ENCODE assay signal across 8 cellular contexts in genomic region chr16:71883849-71884638, GRCh38. TPM values are rescaled to one million over a fixed set of nuclear protein-coding genes. Genes with fewer than 3 reads are reported as not detected.
DNase-seq lines count a peak whose midpoint lies in the region; ATAC-seq, FAIRE-seq and TF ChIP-seq lines count a peak whose summit lies in the region.

Gene ZNF821, minus strand, starts transcription at chr16:71884182. Its CDS starts 4,236 bp downstream, at chr16:71879946.

- POLR2A ChIA-PET in HepG2 (lab: Yijun Ruan, JAX): interaction anchor here (0.8 to 3.6 kb wide), 7 partner anchors 8 to 213 kb away, joined by 3 to 59 read pairs (median 4); partner anchors contain the start of genes AP1G1 and IST1

- H3K9ac ChIP-seq in HepG2 (ENCODE audit: insufficient read depth, low read depth, low read length): peak within 1 kb of the TSS; percentile 81

- peak within 1 kb of the TSS; percentile 77 to 99 (median 95) for H3K4me3 ChIP-seq in HepG2 (replicated peaks in 1 of 3; ENCODE audit: insufficient read depth in 1 of 3, low read depth in 2 of 3, low read length in 3 of 3)

- 2% methylated on average over 37 of the region's 85 CpGs for WGBS in HepG2 (ENCODE audit: low lambda C conversion rate)

- H3K27ac ChIP-seq in HepG2 (ENCODE audit: extremely low read length, insufficient read depth, low read length): peak within 1 kb of the TSS; percentile 73

- intact Hi-C loops in HepG2 (cut with micrococcal nuclease; ENCODE audit: unreplicated experiment): loop anchor here (1.0 to 2.0 kb wide), 2 partner anchors 75 to 77 kb away; partner anchors contain the start of gene AP1G1

- H3K9me3 ChIP-seq in HepG2 (ENCODE audit: low read length): no peaks in the 10 kb centered on the region

- H3K36me3 ChIP-seq in HepG2 (replicated peaks in 1 of 2; ENCODE audit: control insufficient read depth in 1 of 2, insufficient read depth in 2 of 2, low read length in 2 of 2): peaks cover 0 to 1% of the 10 kb centered on the region in 2 experiments; a peak in 1 of 5 replicates

- TF ChIP-seq EP300 in HepG2 (IDR thresholded peaks at IDR 0.05; ENCODE audit: low read depth in 2 of 2, low read length in 2 of 2): no peak
- no peak for TF ChIP-seq EP300 in HepG2 (CRISPR knock-in tag; IDR thresholded peaks at IDR 0.05; ENCODE audit: borderline replicate concordance)

- H3K79me2 ChIP-seq in HepG2 (ENCODE audit: insufficient read depth, low read length): no peaks in the 10 kb centered on the region

- CTCF ChIA-PET in HepG2 (lab: Yijun Ruan, JAX; ENCODE audit: low intra/inter-chr PET ratio, low total read pairs): interaction anchor here (1.1 to 1.3 kb wide), 2 partner anchors 12 to 78 kb away, joined by 3 read pairs; no protein-coding TSS in a partner anchor

- BruUV-seq in HepG2 (replicated peaks; lab: Mats Ljungman, UMichigan): no TSS peak

- TF ChIP-seq POLR2A in HepG2 (IDR thresholded peaks at IDR 0.05; ENCODE audit: insufficient read depth in 1 of 2, low read depth in 2 of 2, low read length in 2 of 2): peak in 1 of 2 experiments; percentile 56; a peak in 3 of 4 replicates

- ATAC-seq in GM18867 (IDR thresholded peaks at IDR 0.05; ENCODE audit: unreplicated experiment): peak; percentile 54
- ATAC-seq in HG03095 (IDR thresholded peaks at IDR 0.05; ENCODE audit: unreplicated experiment): peak; percentile 60
- peak; percentile 85 for ATAC-seq in HepG2

- peak within 1 kb of the TSS; percentile 59 for H2AFZ ChIP-seq in HepG2 (ENCODE audit: low read length)

- peaks cover 28% of the 10 kb centered on the region for H3K4me1 ChIP-seq in HepG2 (ENCODE audit: insufficient read depth, low read length)

- peak within 1 kb of the TSS; percentile 88 for H3K4me2 ChIP-seq in HepG2 (ENCODE audit: low read depth, low read length)

- peak; percentile 90 for TF ChIP-seq RAD21 in HepG2 (CRISPR knock-in tag; IDR thresholded peaks at IDR 0.05)

- H4K20me1 ChIP-seq in HepG2 (ENCODE audit: insufficient read depth, low read length): no peaks in the 10 kb centered on the region

- in situ Hi-C loops in ACHN (cut with HindIII; ENCODE audit: low pct_ligation_motif_present, low pct_unique_long_range_greater_than_20kb, low sequenced_read_pairs): no loop called here
- in situ Hi-C loops in HepG2 (cut with HindIII; ENCODE audit: extremely low pct_ligation_motif_present, low pct_unique_long_range_greater_than_20kb): no loop called here

- H3K27me3 ChIP-seq in HepG2 (ENCODE audit: control insufficient read depth in 1 of 2, insufficient read depth in 2 of 2, low read length in 2 of 2): no peaks in the 10 kb centered on the region

- no peak for FAIRE-seq in HepG2 (lab: Jason Lieb, UNC)

- DNase-seq in ACHN (peak; percentile 79), NCI-H460 (ENCODE audit: extremely low read depth, low read depth) (peak; percentile 49), dermis blood vessel endothelial cell (peak; percentile 77), HepG2 (ENCODE audit: low spot score) (peak; percentile 66)
- DNase-seq in activated CD4-positive, alpha-beta T cell treated with anti-CD3 and anti-CD28 coated beads, Interleukin-2, amount 50 U/mL, for 1 hour: peak; percentile 71
- DNase-seq in stimulated activated CD4-positive, alpha-beta T cell treated with anti-CD3 and anti-CD28 coated beads, Interleukin-4, amount 100 ng/mL, for 1 hour: peak; percentile 77

- TF ChIP-seq CTCF in HepG2 (CRISPR knock-in tag; IDR thresholded peaks at IDR 0.05): peak; percentile 62

TF ChIP-seq in HepG2, 621 proteins besides CTCF, POLR2A, EP300 and RAD21 (continues in another document):
- TF ChIP-seq ARNT2 (CRISPR knock-in tag; IDR thresholded peaks at IDR 0.05; ENCODE audit: low read depth) (peak; percentile 23; the same call in 1 of the 2 replicates), ETV6 (CRISPR knock-in tag; conservative IDR thresholded peaks at IDR 0.05) (peak; percentile 52; the same call in 1 of the 2 replicates), MLXIP (CRISPR knock-in tag; IDR thresholded peaks at IDR 0.05; ENCODE audit: borderline replicate concordance) (no peak), MIXL1 (CRISPR knock-in tag; IDR thresholded peaks at IDR 0.05) (0 out of 2 replicates have a peak, but pooled peaks have one; percentile 10), ATF7-NPFF (CRISPR knock-in tag; IDR thresholded peaks at IDR 0.05; ENCODE audit: low read depth) (peak; percentile 60; the same call in 1 of the 2 replicates), ZNF720 (CRISPR knock-in tag; IDR thresholded peaks at IDR 0.05) (no peak), ZBTB37 (CRISPR knock-in tag; IDR thresholded peaks at IDR 0.05) (no peak), STAG1 (CRISPR knock-in tag; IDR thresholded peaks at IDR 0.05) (peak; percentile 42), HIC2 (CRISPR knock-in tag; IDR thresholded peaks at IDR 0.05; ENCODE audit: low read depth) (no peak)

RNA-seq across cellular contexts. Expression of gene ZNF821, which starts in this region (rescaled TPM):
- 3.5 and 5.5 TPM in 2 replicates for total RNA-seq in NCI-H460 (2014; rRNA removed; shearing (Covaris generic))
- polyA plus RNA-seq in NCI-H460 (2014; cell fraction: nucleus; rRNA removed): 5.4 and 10.2 TPM in 2 replicates
- 5.6 and 6.8 TPM in 2 replicates for total RNA-seq in dermis blood vessel endothelial cell
- total RNA-seq in HepG2 (2016; rRNA removed; fragmentation: Illumina TruSeq; extraction: Trizol): 6.0 and 7.0 TPM in 2 replicates
- total RNA-seq in HepG2 (2016; cell fraction: cytosol; rRNA removed; fragmentation: Illumina TruSeq; extraction: Trizol; ENCODE audit: low read depth): 4.9 and 5.9 TPM in 2 replicates
- total RNA-seq in HepG2 (2016; cell fraction: insoluble cytoplasmic fraction; rRNA removed; fragmentation: Illumina TruSeq; extraction: Trizol): 6.5 and 7.8 TPM in 2 replicates
- total RNA-seq in HepG2 (2016; cell fraction: membrane; rRNA removed; fragmentation: Illumina TruSeq; extraction: Trizol): 9.7 and 9.9 TPM in 2 replicates
- total RNA-seq in HepG2 (2016; cell fraction: nucleus; rRNA removed; fragmentation: Illumina TruSeq; extraction: Trizol): 5.0 and 7.0 TPM in 2 replicates
- polyA plus RNA-seq in HepG2 (2011; rRNA removed): 8.2 and 9.1 TPM in 2 replicates
- 7.8 and 7.9 TPM in 2 replicates for polyA plus RNA-seq in HepG2 (2011; cell fraction: cytosol; rRNA removed)
- polyA plus RNA-seq in HepG2 (2011; cell fraction: nucleus; rRNA removed): 13.1 and 13.6 TPM in 2 replicates
- polyA plus RNA-seq in HepG2 (2012): 4.8 and 7.2 TPM in 2 replicates
- 3.0 and 3.2 TPM in 2 replicates for polyA plus RNA-seq in HepG2 (2016; cell fraction: cytosol; fragmentation: Illumina TruSeq; extraction: Trizol; ENCODE audit: low read depth)
- 5.8 and 7.3 TPM in 2 replicates for polyA plus RNA-seq in HepG2 (2016; cell fraction: insoluble cytoplasmic fraction; fragmentation: Illumina TruSeq; extraction: Trizol; ENCODE audit: low read depth)
- 4.2 and 6.2 TPM in 2 replicates for polyA plus RNA-seq in HepG2 (2016; cell fraction: membrane; fragmentation: Illumina TruSeq; extraction: Trizol; ENCODE audit: low read depth)
- polyA plus RNA-seq in HepG2 (2016; cell fraction: nucleus; fragmentation: Illumina TruSeq; extraction: Trizol; ENCODE audit: insufficient read depth, low read depth): 7.5 and 8.7 TPM in 2 replicates
- polyA minus RNA-seq in HepG2 (2011; rRNA and poly(A)+ RNA removed; ENCODE audit: low replicate concordance): 4.7 and 11.8 TPM in 2 replicates
- polyA minus RNA-seq in HepG2 (2011; cell fraction: cytosol; rRNA and poly(A)+ RNA removed): 5.3 and 5.9 TPM in 2 replicates
- polyA minus RNA-seq in HepG2 (2011; cell fraction: nucleus; rRNA and poly(A)+ RNA removed): 9.3 and 11.5 TPM in 2 replicates

Comparison
In these comparisons a context has a peak if more than half of its experiments do, and no peak if none do; other contexts are left out.
1. Peak in every context shown above with its lines: DNase-seq, ATAC-seq, H3K4me3 ChIP-seq and H3K27ac ChIP-seq.